ENCODE assay signal across 13 cellular contexts in the genomic region with DNA sequence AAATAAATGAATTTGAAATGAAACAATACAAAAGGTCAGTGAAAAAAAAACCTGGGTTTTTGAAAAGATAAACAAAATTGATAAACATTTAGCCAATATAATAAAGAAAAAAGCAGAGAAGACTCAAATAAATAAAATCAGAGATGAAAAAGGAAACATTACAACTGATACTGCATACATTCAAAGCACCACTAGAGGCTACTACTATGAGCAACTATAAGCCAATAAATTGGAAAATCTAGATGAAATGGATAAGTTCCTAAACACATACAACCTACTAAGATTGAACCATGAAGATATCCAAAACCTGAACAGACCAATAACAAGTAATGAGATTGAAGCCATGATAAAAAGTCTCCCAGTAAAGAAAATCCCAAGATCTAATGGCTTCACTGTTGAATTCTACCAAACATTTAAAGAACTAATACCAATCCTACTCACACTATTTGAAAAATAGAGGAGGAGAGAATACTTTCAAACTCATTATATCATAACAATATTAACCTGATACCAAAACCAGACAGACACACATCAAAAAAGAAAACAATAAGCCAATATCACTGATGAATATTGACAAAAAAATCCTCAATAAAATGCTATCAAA.
A peak's percentile ranks its signal among the peaks of the same experiment; 100 is the strongest.
DNase-seq lines count a peak whose midpoint lies in the region; ATAC-seq, FAIRE-seq and TF ChIP-seq lines count a peak whose summit lies in the region.
"Had no signal": no experiment of that assay in that cellular context is flagged by ENCODE, and none has a peak within 500 bp of the region (broad histone marks: within the 10 kb centered on the region; RNA-seq: fewer than 3 reads in every experiment).

No MANE protein-coding gene starts in this region.

- ATAC-seq in right lobe of liver (peak in 2 of 4 donors; percentile 34 to 35), GM21786 (IDR thresholded peaks at IDR 0.05; ENCODE audit: unreplicated experiment) (no peak)

- no peak overlapping the region for H3K9ac ChIP-seq in astrocyte (ENCODE audit: low read length)

- intact Hi-C loops in right lobe of liver (cut with DNase I), result no loop called here

- no peaks in the 10 kb centered on the region for H3K27me3 ChIP-seq in astrocyte (ENCODE audit: insufficient read depth, low read length)
- H3K27me3 ChIP-seq in right lobe of liver, result no peaks in the 10 kb centered on the region

- CTCF ChIA-PET in HEK293T (lab: Yijun Ruan, JAX), result no interaction called here

- TF ChIP-seq CTCF in astrocyte (IDR thresholded peaks at IDR 0.05; ENCODE audit: insufficient read depth, low read depth, low read length), result peak; percentile 33
- TF ChIP-seq CTCF in right lobe of liver (IDR thresholded peaks at IDR 0.05), result peak; percentile 29 to 47 (median 42)

- no peak overlapping the region for H3K4me2 ChIP-seq in astrocyte (ENCODE audit: low read length)

- no peak for FAIRE-seq in astrocyte (lab: Jason Lieb, UNC)

- H3K79me2 ChIP-seq in astrocyte (ENCODE audit: insufficient read depth, low read length), result no peaks in the 10 kb centered on the region

- no peak overlapping the region for H3K4me3 ChIP-seq in astrocyte (ENCODE audit: insufficient read depth, low read depth, low read length)
- H3K4me3 ChIP-seq in right lobe of liver, result no peak overlapping the region

- TF ChIP-seq RAD21 in Ishikawa (IDR thresholded peaks at IDR 0.05; ENCODE audit: low read depth), result peak; percentile 35

- TF ChIP-seq POLR2A in right lobe of liver (IDR thresholded peaks at IDR 0.05), result no peak

- no peak overlapping the region for H3K27ac ChIP-seq in astrocyte (ENCODE audit: low read depth, low read length)
- no peak overlapping the region for H3K27ac ChIP-seq in right lobe of liver

- peaks cover 3% of the 10 kb centered on the region for H3K9me3 Mint-ChIP-seq in astrocyte (ENCODE audit: unreplicated experiment)

- no peaks in the 10 kb centered on the region for H3K36me3 Mint-ChIP-seq in astrocyte (ENCODE audit: low read depth, unreplicated experiment)

- no peak overlapping the region for H3K27ac Mint-ChIP-seq in astrocyte (ENCODE audit: unreplicated experiment)
- H3K27ac Mint-ChIP-seq: stimulated activated naive CD8-positive, alpha-beta T cell treated with anti-CD3 and anti-CD28 coated beads, Interleukin-15, Interleukin-2, amounts not matched to agents 100 ng/mL and 50 ng/mL, for 24 hours had no signal

- H3K9me3 ChIP-seq in astrocyte (ENCODE audit: insufficient read depth, low read depth, low read length) (no peaks in the 10 kb centered on the region), right lobe of liver (no peaks in the 10 kb centered on the region)

- H3K4me1 ChIP-seq in astrocyte (ENCODE audit: insufficient read depth, low read length), result no peaks in the 10 kb centered on the region
- H3K4me1 ChIP-seq in right lobe of liver, result no peaks in the 10 kb centered on the region

- no peaks in the 10 kb centered on the region for H3K36me3 ChIP-seq in astrocyte (ENCODE audit: insufficient read depth, low read length)
- no peaks in the 10 kb centered on the region for H3K36me3 ChIP-seq in right lobe of liver

- peak; percentile 12 for DNase-seq in ELR (ENCODE audit: low read depth)
- DNase-seq in astrocyte (ENCODE audit: low read depth), result no peak
- DNase-seq in right lobe of liver, result no peak
- DNase-seq in HEK293T (ENCODE audit: extremely low spot score), result no peak
- DNase-seq in 8988T, result no peak
- no peak for DNase-seq in NK-92 (lab: John Stamatoyannopoulos, UW; ENCODE audit: unreplicated experiment)
- DNase-seq: activated CD4-positive, CD25-positive, alpha-beta regulatory T cell treated with anti-CD3 and anti-CD28 coated beads, Interleukin-2, amount 50 U/mL, for 72 hours; activated naive CD4-positive, alpha-beta T cell; naive B cell; NCI-H146 had no signal

- no peaks in the 10 kb centered on the region for H4K20me1 ChIP-seq in astrocyte (ENCODE audit: insufficient read depth, low read length)

- H3K4me3 Mint-ChIP-seq in astrocyte (ENCODE audit: unreplicated experiment), result no peak overlapping the region
- H3K4me3 Mint-ChIP-seq: naive B cell; stimulated activated naive CD8-positive, alpha-beta T cell treated with anti-CD3 and anti-CD28 coated beads, Interleukin-15, Interleukin-2, amounts not matched to agents 100 ng/mL and 50 ng/mL, for 24 hours had no signal

- H2AFZ ChIP-seq in astrocyte (ENCODE audit: low read depth, low read length), result no peak overlapping the region

- POLR2A ChIA-PET in HEK293T (lab: Yijun Ruan, JAX), result no interaction called here

- TF ChIP-seq EP300 in Ishikawa (IDR thresholded peaks at IDR 0.05; ENCODE audit: borderline replicate concordance), result no peak

- no peaks in the 10 kb centered on the region for H3K4me1 Mint-ChIP-seq in astrocyte (ENCODE audit: low read depth, unreplicated experiment)

- no peaks in the 10 kb centered on the region for H3K27me3 Mint-ChIP-seq in astrocyte (ENCODE audit: low read depth, unreplicated experiment)
- H3K27me3 Mint-ChIP-seq: stimulated activated naive CD8-positive, alpha-beta T cell treated with anti-CD3 and anti-CD28 coated beads, Interleukin-15, Interleukin-2, amounts not matched to agents 100 ng/mL and 50 ng/mL, for 24 hours had no signal

TF ChIP-seq in Ishikawa, 13 proteins besides CTCF, POLR2A, EP300 and RAD21:
- TF ChIP-seq CEBPB (IDR thresholded peaks at IDR 0.05), result no peak
- TF ChIP-seq YY1 (IDR thresholded peaks at IDR 0.05; ENCODE audit: low read depth), result no peak
- no peak for TF ChIP-seq TEAD4 (IDR thresholded peaks at IDR 0.05)
- TF ChIP-seq, protein P1, sequence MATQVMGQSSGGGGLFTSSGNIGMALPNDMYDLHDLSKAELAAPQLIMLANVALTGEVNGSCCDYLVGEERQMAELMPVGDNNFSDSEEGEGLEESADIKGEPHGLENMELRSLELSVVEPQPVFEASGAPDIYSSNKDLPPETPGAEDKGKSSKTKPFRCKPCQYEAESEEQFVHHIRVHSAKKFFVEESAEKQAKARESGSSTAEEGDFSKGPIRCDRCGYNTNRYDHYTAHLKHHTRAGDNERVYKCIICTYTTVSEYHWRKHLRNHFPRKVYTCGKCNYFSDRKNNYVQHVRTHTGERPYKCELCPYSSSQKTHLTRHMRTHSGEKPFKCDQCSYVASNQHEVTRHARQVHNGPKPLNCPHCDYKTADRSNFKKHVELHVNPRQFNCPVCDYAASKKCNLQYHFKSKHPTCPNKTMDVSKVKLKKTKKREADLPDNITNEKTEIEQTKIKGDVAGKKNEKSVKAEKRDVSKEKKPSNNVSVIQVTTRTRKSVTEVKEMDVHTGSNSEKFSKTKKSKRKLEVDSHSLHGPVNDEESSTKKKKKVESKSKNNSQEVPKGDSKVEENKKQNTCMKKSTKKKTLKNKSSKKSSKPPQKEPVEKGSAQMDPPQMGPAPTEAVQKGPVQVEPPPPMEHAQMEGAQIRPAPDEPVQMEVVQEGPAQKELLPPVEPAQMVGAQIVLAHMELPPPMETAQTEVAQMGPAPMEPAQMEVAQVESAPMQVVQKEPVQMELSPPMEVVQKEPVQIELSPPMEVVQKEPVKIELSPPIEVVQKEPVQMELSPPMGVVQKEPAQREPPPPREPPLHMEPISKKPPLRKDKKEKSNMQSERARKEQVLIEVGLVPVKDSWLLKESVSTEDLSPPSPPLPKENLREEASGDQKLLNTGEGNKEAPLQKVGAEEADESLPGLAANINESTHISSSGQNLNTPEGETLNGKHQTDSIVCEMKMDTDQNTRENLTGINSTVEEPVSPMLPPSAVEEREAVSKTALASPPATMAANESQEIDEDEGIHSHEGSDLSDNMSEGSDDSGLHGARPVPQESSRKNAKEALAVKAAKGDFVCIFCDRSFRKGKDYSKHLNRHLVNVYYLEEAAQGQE (IDR thresholded peaks at IDR 0.05; ENCODE audit: low read depth), result no peak
- no peak for TF ChIP-seq FOXM1 (IDR thresholded peaks at IDR 0.05; ENCODE audit: borderline replicate concordance, low read depth)
- TF ChIP-seq CREB1 (IDR thresholded peaks at IDR 0.05; ENCODE audit: low read depth), result no peak
- no peak for TF ChIP-seq ZBTB7A (IDR thresholded peaks at IDR 0.05; ENCODE audit: low read depth)

TF ChIP-seq in HEK293T, 16 proteins besides CTCF, POLR2A, EP300 and RAD21:
- TF ChIP-seq SUZ12 (IDR thresholded peaks at IDR 0.05), result no peak
- TF ChIP-seq BHLHE40 (IDR thresholded peaks at IDR 0.05; ENCODE audit: borderline replicate concordance), result no peak
- TF ChIP-seq FOXM1 (IDR thresholded peaks at IDR 0.05; ENCODE audit: borderline replicate concordance), result no peak
- TF ChIP-seq CTBP1 (IDR thresholded peaks at IDR 0.05; ENCODE audit: borderline replicate concordance), result no peak
- TF ChIP-seq FOXK2 (IDR thresholded peaks at IDR 0.05), result no peak
- TF ChIP-seq SP1 (IDR thresholded peaks at IDR 0.05), result no peak
